In genomic region chr11:64385953-64386704, GRCh38 we compare ENCODE assay signal across 13 cellular contexts. TPM values are rescaled to one million over a fixed set of nuclear protein-coding genes. Genes with fewer than 3 reads are reported as not detected.
DNase-seq lines count a peak whose midpoint lies in the region; ATAC-seq, FAIRE-seq and TF ChIP-seq lines count a peak whose summit lies in the region.
"Had no signal": no experiment of that assay in that cellular context is flagged by ENCODE, and none has a peak within 500 bp of the region (broad histone marks: within the 10 kb centered on the region; RNA-seq: fewer than 3 reads in every experiment).

No MANE protein-coding gene starts in this region.

- H3K79me2 ChIP-seq in OCI-LY7 (ENCODE audit: insufficient read depth, low read depth, low read length) = no peaks in the 10 kb centered on the region

- no TSS peak for BruUV-seq in OCI-LY7 (replicated peaks; lab: Mats Ljungman, UMichigan)

- H2AFZ ChIP-seq in OCI-LY7 (ENCODE audit: low read length) = peak overlapping the region; percentile 14; the same call in 1 of the 2 replicates

- H3K4me2 ChIP-seq in OCI-LY7 (ENCODE audit: low read length) = peak overlapping the region; percentile 6; the same call in 1 of the 2 replicates

- no peaks in the 10 kb centered on the region for H3K27me3 ChIP-seq in cardiac muscle cell
- H3K27me3 ChIP-seq in heart right ventricle = no peaks in the 10 kb centered on the region
- H3K27me3 ChIP-seq in bronchial epithelial cell (ENCODE audit: control insufficient read depth, insufficient read depth, low read length) = peaks cover 9% of the 10 kb centered on the region
- no peaks in the 10 kb centered on the region for H3K27me3 ChIP-seq in tibial artery
- H3K27me3 ChIP-seq in left ventricle myocardium inferior (ENCODE audit: low read depth) = peaks cover 18% of the 10 kb centered on the region
- H3K27me3 ChIP-seq: vagina had no signal

- CTCF ChIA-PET in OCI-LY7 (lab: Charles Lee; ENCODE audit: unreplicated experiment) = interaction anchor here (1.3 kb wide), 1 partner anchor 29 kb away, joined by 3 read pairs; no protein-coding TSS in a partner anchor

- ATAC-seq in heart right ventricle (no peak), HG02678 (IDR thresholded peaks at IDR 0.05; ENCODE audit: unreplicated experiment) (no peak), GM19467 (IDR thresholded peaks at IDR 0.05; ENCODE audit: unreplicated experiment) (no peak)

- H3K4me1 ChIP-seq in cardiac muscle cell (ENCODE audit: low read depth) (peaks cover 22% of the 10 kb centered on the region), heart right ventricle (peaks cover 0 to 25% (median 18%) of the 10 kb centered on the region in 9 donors), OCI-LY7 (ENCODE audit: insufficient read depth, low read length, poor library complexity, severe bottlenecking) (peaks cover 15% of the 10 kb centered on the region), tibial artery (peaks cover 9 to 26% (median 20%) of the 10 kb centered on the region in 4 donors), left ventricle myocardium inferior (peaks cover 26% of the 10 kb centered on the region)
- H3K4me1 ChIP-seq: vagina had no signal

- no peak for FAIRE-seq in bronchial epithelial cell (lab: Jason Lieb, UNC)
- FAIRE-seq: GM12892 had no signal

- H3K27ac ChIP-seq in cardiac muscle cell (peak overlapping the region; percentile 90), heart right ventricle (peak overlapping the region in 1 of 10 donors; percentile 3), OCI-LY7 (ENCODE audit: low read depth, low read length, poor library complexity, severe bottlenecking) (no peak overlapping the region), tibial artery (peak overlapping the region; percentile 65 to 66), left ventricle myocardium inferior (replicated peaks) (no peak overlapping the region)
- H3K27ac ChIP-seq: vagina had no signal

- 84 to 87% methylated on average over 10 of the region's 10 CpGs for WGBS in heart right ventricle, 2 donors

- no peaks in the 10 kb centered on the region for H3K36me3 ChIP-seq in cardiac muscle cell
- no peaks in the 10 kb centered on the region for H3K36me3 ChIP-seq in heart right ventricle
- no peaks in the 10 kb centered on the region for H3K36me3 ChIP-seq in OCI-LY7 (ENCODE audit: insufficient read depth, low read length)
- no peaks in the 10 kb centered on the region for H3K36me3 ChIP-seq in bronchial epithelial cell (ENCODE audit: control insufficient read depth, insufficient read depth, low read length)
- H3K36me3 ChIP-seq in tibial artery = no peaks in the 10 kb centered on the region
- no peaks in the 10 kb centered on the region for H3K36me3 ChIP-seq in left ventricle myocardium inferior
- H3K36me3 ChIP-seq: vagina had no signal

- DNase-seq in cardiac muscle cell (ENCODE audit: low read depth in 1 of 2, low spot score in 1 of 2) = peak in 1 of 2 donors; percentile 74
- no peak for DNase-seq in heart right ventricle
- DNase-seq in OCI-LY7 (ENCODE audit: low spot score) = no peak
- DNase-seq in bronchial epithelial cell (ENCODE audit: low read depth) = peak; percentile 57
- no peak for DNase-seq in tibial artery
- DNase-seq in left ventricle myocardium inferior = no peak
- DNase-seq: activated T-cell treated with anti-CD3 and anti-CD28 coated beads for 4 hours; NCI-H2029 treated with DMSO at 0.1 percent for 48 hours; stimulated activated CD4-positive, alpha-beta T cell treated with anti-CD3 and anti-CD28 coated beads, Interleukin-4, amount 100 ng/mL, for 24 hours had no signal

- H3K4me3 ChIP-seq in cardiac muscle cell (no peak overlapping the region), heart right ventricle (no peak overlapping the region), OCI-LY7 (ENCODE audit: low read depth, low read length, poor library complexity, severe bottlenecking) (no peak overlapping the region), bronchial epithelial cell (ENCODE audit: low read depth, low read length) (no peak overlapping the region), tibial artery (no peak overlapping the region), left ventricle myocardium inferior (no peak overlapping the region)
- H3K4me3 ChIP-seq: vagina had no signal

- H4K20me1 ChIP-seq in OCI-LY7 (ENCODE audit: insufficient read depth, low read length) = no peaks in the 10 kb centered on the region

- TF ChIP-seq CTCF in cardiac muscle cell (IDR thresholded peaks at IDR 0.05; ENCODE audit: low read depth, low read length) (no peak), heart right ventricle (IDR thresholded peaks at IDR 0.05) (no peak), OCI-LY7 (conservative IDR thresholded peaks at IDR 0.05; ENCODE audit: low read length) (no peak), bronchial epithelial cell (IDR thresholded peaks at IDR 0.05; ENCODE audit: insufficient read depth, low read length, severe bottlenecking) (no peak), tibial artery (IDR thresholded peaks at IDR 0.05) (no peak), left ventricle myocardium inferior (IDR thresholded peaks at IDR 0.05; ENCODE audit: borderline replicate concordance) (no peak)

- no peaks in the 10 kb centered on the region for H3K9me3 ChIP-seq in cardiac muscle cell (ENCODE audit: low read depth)
- no peaks in the 10 kb centered on the region for H3K9me3 ChIP-seq in heart right ventricle
- no peaks in the 10 kb centered on the region for H3K9me3 ChIP-seq in OCI-LY7 (ENCODE audit: low read length)
- no peaks in the 10 kb centered on the region for H3K9me3 ChIP-seq in tibial artery
- H3K9me3 ChIP-seq in left ventricle myocardium inferior (replicated peaks) = no peaks in the 10 kb centered on the region
- H3K9me3 ChIP-seq: vagina had no signal

- no peaks in the 10 kb centered on the region for H3K9me2 ChIP-seq in OCI-LY7 (ENCODE audit: insufficient read depth, low read length)

- POLR2A ChIA-PET in OCI-LY7 (lab: Charles Lee) = interaction anchor here (0.7 to 1.2 kb wide), 2 partner anchors 19 to 31 kb away, joined by 3 read pairs; no protein-coding TSS in a partner anchor

- intact Hi-C loops in heart right ventricle (cut with DNase I) (no loop called here), OCI-LY7 (cut with micrococcal nuclease; ENCODE audit: unreplicated experiment) (no loop called here), tibial artery (cut with DNase I; ENCODE audit: low total_unique reads) (loop anchor here (10.0 kb wide), 1 partner anchor 339 kb away; the partner anchor contains the start of gene NRXN2), left ventricle myocardium inferior (cut with micrococcal nuclease) (no loop called here)

RNA-seq across cellular contexts. Expression of gene RPS6KA4, which starts 27.2 kb away (rescaled TPM):
- total RNA-seq in cardiac muscle cell (28.2 and 30.4 TPM in 2 replicates), heart right ventricle (10 to 100 TPM; 10.7 to 21.9 (median 12.8) TPM), OCI-LY7 (2022) (11.0 and 13.4 TPM in 2 replicates), bronchial epithelial cell (39.7 and 59.5 TPM in 2 replicates), left ventricle myocardium inferior (16.8 TPM)
- polyA plus RNA-seq in cardiac muscle cell (19.7 and 22.3 TPM in 2 replicates), heart right ventricle (10 to 100 TPM; 17.4 to 18.8 TPM)
- total RNA-seq in OCI-LY7 (2014; rRNA removed; shearing (Covaris generic)) = 9.0 and 16.7 TPM in 2 replicates

RNA-seq across cellular contexts. Expression of gene CCDC88B, which starts 46.1 kb away (rescaled TPM):
- total RNA-seq in cardiac muscle cell = 5.9 and 8.4 TPM in 2 replicates
- polyA plus RNA-seq in cardiac muscle cell = 8.6 and 9.5 TPM in 2 replicates
- total RNA-seq in heart right ventricle = 10 to 100 TPM in 1 of 10 donors, 1 to 10 TPM in 9; 4.2 to 13.1 (median 5.6) TPM
- polyA plus RNA-seq in heart right ventricle = 10 to 100 TPM; 10.5 to 42.7 TPM
- 40.7 and 44.1 TPM in 2 replicates for total RNA-seq in OCI-LY7 (2014; rRNA removed; shearing (Covaris generic))
- total RNA-seq in OCI-LY7 (2022) = 61.5 and 67.2 TPM in 2 replicates
- total RNA-seq in bronchial epithelial cell = 2.9 TPM in 2 replicates
- 7.5 TPM for total RNA-seq in left ventricle myocardium inferior

Comparison
In these comparisons a context has a peak if more than half of its experiments do, and no peak if none do; other contexts are left out.
1. H3K27ac ChIP-seq: peak in cardiac muscle cell (single experiment) and tibial artery (2 of 2); none in OCI-LY7 (single experiment) and left ventricle myocardium inferior (single experiment).